ENCODE assay signal across 8 cellular contexts in the genomic region with DNA sequence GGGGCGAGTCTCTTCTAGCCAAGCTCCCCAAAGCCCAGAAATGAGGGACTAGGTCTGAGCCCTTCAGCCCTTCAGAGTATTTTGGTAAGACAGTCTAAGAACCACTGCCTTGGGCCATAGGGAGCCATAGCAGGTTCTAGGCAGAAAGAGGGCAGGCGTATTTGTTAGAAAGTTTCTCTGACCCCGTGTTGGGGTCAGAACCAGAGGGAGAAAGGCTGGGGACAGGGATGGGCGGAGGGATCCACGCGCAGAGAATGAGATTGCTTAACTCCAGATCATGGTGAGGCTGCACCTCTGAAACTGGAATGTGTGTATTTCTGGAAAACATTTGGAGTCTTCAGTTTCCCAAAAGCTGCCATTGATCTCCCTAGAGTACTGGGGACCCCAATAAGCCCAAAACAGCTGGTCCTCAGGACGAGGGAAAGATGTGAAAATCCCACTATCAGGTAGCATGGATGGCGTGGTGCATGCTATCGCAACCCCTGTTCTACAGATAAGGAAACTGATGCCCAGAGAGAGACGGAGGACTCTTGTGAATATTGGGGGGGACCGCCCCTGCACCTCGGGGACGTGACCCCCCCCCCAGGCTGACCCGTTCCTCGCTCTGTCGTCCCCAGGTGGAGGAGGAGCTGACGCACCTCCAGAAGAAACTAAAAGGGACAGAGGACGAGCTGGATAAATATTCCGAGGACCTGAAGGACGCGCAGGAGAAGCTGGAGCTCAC. TPM values are rescaled to one million over a fixed set of nuclear protein-coding genes. Genes with fewer than 3 reads are reported as not detected.
DNase-seq lines count a peak whose midpoint lies in the region; ATAC-seq and TF ChIP-seq lines count a peak whose summit lies in the region.

No MANE protein-coding gene starts in this region.

- no peaks in the 10 kb centered on the region for H3K27me3 ChIP-seq in CD4-positive, alpha-beta memory T cell (ENCODE audit: insufficient read depth, low read length)
- H3K27me3 ChIP-seq in MM.1S (replicated peaks; ENCODE audit: insufficient read depth, low read length), result no peaks in the 10 kb centered on the region
- no peaks in the 10 kb centered on the region for H3K27me3 ChIP-seq in effector memory CD4-positive, alpha-beta T cell (replicated peaks; ENCODE audit: control insufficient read depth, insufficient read depth, low read length, poor library complexity, severe bottlenecking)

- peaks cover 78% of the 10 kb centered on the region for H3K4me1 ChIP-seq in CD4-positive, alpha-beta memory T cell (ENCODE audit: insufficient read depth, low read length)
- peaks cover 26% of the 10 kb centered on the region for H3K4me1 ChIP-seq in MM.1S (ENCODE audit: low read length)
- peaks cover 51% of the 10 kb centered on the region for H3K4me1 ChIP-seq in effector memory CD4-positive, alpha-beta T cell (ENCODE audit: control insufficient read depth, insufficient read depth, low read length, poor library complexity, severe bottlenecking)

- H2AFZ ChIP-seq in MM.1S (ENCODE audit: low read length), result peak overlapping the region; percentile 74

- intact Hi-C loops in CD4-positive, alpha-beta memory T cell (cut with micrococcal nuclease), result loop anchor here (5.0 kb wide), 2 partner anchors 238 to 252 kb away; no protein-coding TSS in a partner anchor

- peaks cover 40 to 76% (median 56%) of the 10 kb centered on the region in 4 donors for H3K4me1 Mint-ChIP-seq in CD4-positive, alpha-beta memory T cell
- peaks cover 52% of the 10 kb centered on the region for H3K4me1 Mint-ChIP-seq in neural crest cell

- H3K27ac Mint-ChIP-seq in CD4-positive, alpha-beta memory T cell, result peak overlapping the region in 6 of 7 donors; percentile 91 to 97 (median 94)
- peak overlapping the region; percentile 88 for H3K27ac Mint-ChIP-seq in neural crest cell (ENCODE audit: unreplicated experiment)

- H3K4me2 ChIP-seq in MM.1S (ENCODE audit: low read depth, low read length), result peak overlapping the region; percentile 83

- DNase-seq in CD4-positive, alpha-beta memory T cell, result peak in 1 of 5 donors; percentile 34
- DNase-seq in MM.1S (no peak), neural crest cell (ENCODE audit: low read depth, low spot score) (no peak), NCI-H146 (lab: John Stamatoyannopoulos, UW) (no peak), NCI-H345 treated with DMSO at 0.1 percent for 48 hours (lab: John Stamatoyannopoulos, UW; ENCODE audit: unreplicated experiment) (no peak), GM19240 (ENCODE audit: insufficient read length, low spot score) (no peak)
- DNase-seq in effector memory CD4-positive, alpha-beta T cell, result no peak

- peaks cover 40% of the 10 kb centered on the region for H3K79me2 ChIP-seq in MM.1S (ENCODE audit: low read length)

- H3K4me3 ChIP-seq in CD4-positive, alpha-beta memory T cell (ENCODE audit: low read length in 2 of 2), result peak overlapping the region; percentile 28 to 85
- H3K4me3 ChIP-seq in MM.1S (ENCODE audit: low read length), result peak overlapping the region; percentile 70
- peak overlapping the region; percentile 92 for H3K4me3 ChIP-seq in effector memory CD4-positive, alpha-beta T cell (ENCODE audit: insufficient read depth, low read depth, low read length, poor library complexity, severe bottlenecking)

- H3K9me3 Mint-ChIP-seq in CD4-positive, alpha-beta memory T cell, result peaks cover 0 to 4% (median 0%) of the 10 kb centered on the region in 8 donors
- no peaks in the 10 kb centered on the region for H3K9me3 Mint-ChIP-seq in neural crest cell

- peaks cover 50% of the 10 kb centered on the region for H3F3A ChIP-seq in MM.1S (ENCODE audit: insufficient read depth, low read length)

- H3K36me3 Mint-ChIP-seq in CD4-positive, alpha-beta memory T cell, result peaks cover 6 to 25% of the 10 kb centered on the region in 2 donors
- H3K36me3 Mint-ChIP-seq in neural crest cell (ENCODE audit: low read depth), result peaks cover 3% of the 10 kb centered on the region

- H4K20me1 ChIP-seq in MM.1S (ENCODE audit: insufficient read depth, low read length), result no peaks in the 10 kb centered on the region

- no peak for TF ChIP-seq CTCF in MM.1S (IDR thresholded peaks at IDR 0.05; ENCODE audit: low read length)
- no peak for TF ChIP-seq CTCF in neural crest cell (conservative IDR thresholded peaks at IDR 0.05)

- peak overlapping the region; percentile 81 for H3K9ac ChIP-seq in MM.1S (ENCODE audit: low read length)

- no peaks in the 10 kb centered on the region for H3K9me3 ChIP-seq in CD4-positive, alpha-beta memory T cell (ENCODE audit: control insufficient read depth in 1 of 2, low read length in 2 of 2)
- H3K9me3 ChIP-seq in MM.1S (replicated peaks; ENCODE audit: insufficient read depth, low read length), result no peaks in the 10 kb centered on the region
- no peaks in the 10 kb centered on the region for H3K9me3 ChIP-seq in effector memory CD4-positive, alpha-beta T cell (ENCODE audit: control insufficient read depth, low read length)

- ATAC-seq in GM19023 (IDR thresholded peaks at IDR 0.05; ENCODE audit: unreplicated experiment), result no peak

- CTCF ChIA-PET in CD4-positive, alpha-beta memory T cell (lab: Charles Lee; ENCODE audit: partially characterized antibody), result interaction anchor here (1.1 to 9.6 kb wide), 7 partner anchors 9 to 110 kb away, joined by 3 to 145 read pairs (median 4); a partner anchor contains a TSS

- H3K27me3 Mint-ChIP-seq in CD4-positive, alpha-beta memory T cell, result no peaks in the 10 kb centered on the region
- peaks cover 9% of the 10 kb centered on the region for H3K27me3 Mint-ChIP-seq in neural crest cell (ENCODE audit: low read depth)

- H3K36me3 ChIP-seq in CD4-positive, alpha-beta memory T cell (ENCODE audit: insufficient read depth, low read length), result peaks cover under 1% of the 10 kb centered on the region
- H3K36me3 ChIP-seq in MM.1S (replicated peaks; ENCODE audit: insufficient read depth, low read length), result no peaks in the 10 kb centered on the region
- no peaks in the 10 kb centered on the region for H3K36me3 ChIP-seq in effector memory CD4-positive, alpha-beta T cell (ENCODE audit: control insufficient read depth, insufficient read depth, low read length)

- POLR2A ChIA-PET in CD4-positive, alpha-beta memory T cell (lab: Charles Lee; ENCODE audit: partially characterized antibody), result interaction anchor here (0.7 to 5.5 kb wide), 11 partner anchors 8 to 612 kb away, joined by 3 to 71 read pairs (median 4); a partner anchor contains a TSS

- peak overlapping the region; percentile 83 to 92 (median 90) for H3K4me3 Mint-ChIP-seq in CD4-positive, alpha-beta memory T cell
- peak overlapping the region; percentile 90 for H3K4me3 Mint-ChIP-seq in neural crest cell

- H3K9me2 ChIP-seq in MM.1S (replicated peaks; ENCODE audit: insufficient read depth, low read length), result no peaks in the 10 kb centered on the region

- H3K27ac ChIP-seq in CD4-positive, alpha-beta memory T cell (ENCODE audit: low read depth, low read length), result peak overlapping the region; percentile 91
- peak overlapping the region; percentile 64 for H3K27ac ChIP-seq in MM.1S (ENCODE audit: low read length)
- peak overlapping the region; percentile 89 for H3K27ac ChIP-seq in effector memory CD4-positive, alpha-beta T cell (ENCODE audit: insufficient read depth, low read length, poor library complexity, severe bottlenecking)

RNA-seq across cellular contexts. Expression of a gene that starts 0.7 kb away (rescaled TPM):
- total RNA-seq in CD4-positive, alpha-beta memory T cell, result 10 to 100 TPM; 94.7 to 96.8 TPM
- 100 to 1,000 TPM in 1 of 2 donors, 10 to 100 TPM in 1; 76.7 to 134 TPM for polyA plus RNA-seq in CD4-positive, alpha-beta memory T cell
- total RNA-seq in neural crest cell, result 357 and 373 TPM in 2 replicates

RNA-seq across cellular contexts. Expression of a gene that starts 36.1 kb away (rescaled TPM):
- 10 to 100 TPM; 85.5 to 86.9 TPM for total RNA-seq in CD4-positive, alpha-beta memory T cell
- 10 to 100 TPM; 83.9 to 96.8 TPM for polyA plus RNA-seq in CD4-positive, alpha-beta memory T cell
- total RNA-seq in neural crest cell, result 88.9 and 95.5 TPM in 2 replicates
